In the genomic region with DNA sequence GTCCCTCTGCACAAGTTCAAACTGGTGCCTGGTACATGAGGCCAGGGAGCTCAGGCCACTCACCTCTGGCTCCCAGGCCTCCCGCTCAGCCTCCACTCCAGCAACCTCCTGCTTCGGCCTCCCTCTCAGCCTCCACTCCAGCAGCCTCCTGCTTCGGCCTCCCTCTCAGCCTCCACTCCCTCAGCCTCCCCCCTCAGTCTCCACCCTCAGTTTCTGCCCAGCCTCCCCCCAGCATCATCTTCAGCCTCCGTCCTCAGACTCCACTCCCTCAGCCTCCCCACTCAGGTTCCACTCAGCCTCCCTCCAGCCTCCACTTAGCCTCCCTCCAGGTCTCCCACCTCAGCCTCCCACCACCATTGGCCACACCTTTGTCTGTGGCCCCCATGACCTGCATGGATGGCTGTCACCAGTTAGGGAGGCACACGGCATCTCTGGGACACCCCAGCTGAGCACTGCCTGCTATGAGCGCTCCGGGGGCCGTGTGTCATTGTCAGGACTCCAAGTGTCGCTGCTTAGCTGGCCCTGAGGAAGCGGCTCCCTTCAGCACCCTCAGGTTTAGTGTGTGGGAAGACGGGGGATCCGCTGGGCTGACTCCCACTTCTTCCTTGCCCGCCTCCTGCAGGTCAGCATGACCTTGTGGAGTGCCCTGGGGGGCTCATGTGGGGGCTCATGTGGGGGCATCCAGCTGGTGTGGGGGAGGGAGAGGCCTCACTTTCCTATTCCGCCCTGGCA, we compare ENCODE assay signal across 24 cellular contexts.
"Had no signal": no experiment of that assay in that cellular context is flagged by ENCODE, and none has a peak within 500 bp of the region (broad histone marks: within the 10 kb centered on the region; RNA-seq: fewer than 3 reads in every experiment).

No MANE protein-coding gene starts in this region.

- FAIRE-seq: bronchial epithelial cell had no signal

- ATAC-seq: activated T-cell treated with anti-CD3 and anti-CD28 coated beads, Interleukin-2, amount 50 U/mL, for 72 hours; natural killer cell treated with Interleukin-12 subunit alpha and Interleukin-12 subunit beta and Interleukin-15 and Interleukin-18, amount 100 ng/mL, for 72 hours; SK-N-SH treated with all-trans-retinoic acid at 6 μM for 48 hours; stimulated activated naive CD8-positive, alpha-beta T cell treated with anti-CD3 and anti-CD28 coated beads, Interleukin-15, amount 100 ng/mL, for 72 hours had no signal

- H3K4me3 ChIP-seq: left ventricle myocardium inferior, ovary, psoas muscle, right atrium auricular region, tibial artery had no signal

- DNase-seq: activated CD4-positive, alpha-beta memory T cell treated with anti-CD3 and anti-CD28 coated beads for 36 hours; activated CD4-positive, alpha-beta T cell treated with anti-CD3 and anti-CD28 coated beads for 48 hours; activated gamma-delta T cell; activated naive CD8-positive, alpha-beta T cell treated with anti-CD3 and anti-CD28 coated beads, Interleukin-2, amount 10 ng/mL, durations not matched to agents 7 days and 5 days; activated T-cell treated with anti-CD3 and anti-CD28 coated beads, Interleukin-2, amount 50 U/mL, for 72 hours; amygdala; cerebellar nuclear complex; erythroblast; foreskin melanocyte; hippocampal formation; left ventricle myocardium inferior; midbrain; ovary; psoas muscle; stimulated activated CD4-positive, alpha-beta T cell treated with anti-CD3 and anti-CD28 coated beads, Interleukin-12 subunit alpha, Interleukin-12 subunit beta, amount 100 ng/mL, for 4 hours; stimulated activated CD4-positive, alpha-beta T cell treated with anti-CD3 and anti-CD28 coated beads, Interleukin-4, amount 100 ng/mL, for 4 hours; stimulated activated naive CD8-positive, alpha-beta T cell treated with anti-CD3 and anti-CD28 coated beads, Interleukin-15, amount 100 ng/mL, for 72 hours; T-helper 1 cell; tibial artery had no signal

- H3K36me3 ChIP-seq: ovary had no signal

- H3K27ac ChIP-seq: neutrophil, ovary, tibial artery had no signal

- H3K9me3 ChIP-seq: left ventricle myocardium inferior, neutrophil, ovary, psoas muscle, right atrium auricular region, tibial artery had no signal

- H3K27me3 ChIP-seq: neutrophil, ovary, right atrium auricular region, tibial artery had no signal
